ENCODE assay signal across 13 cellular contexts in genomic region chr15:88803241-88803919, GRCh38. TPM values are rescaled to one million over a fixed set of nuclear protein-coding genes. Genes with fewer than 3 reads are reported as not detected.
DNase-seq lines count a peak whose midpoint lies in the region; ATAC-seq, FAIRE-seq and TF ChIP-seq lines count a peak whose summit lies in the region.
"Had no signal": no experiment of that assay in that cellular context is flagged by ENCODE, and none has a peak within 500 bp of the region (broad histone marks: within the 10 kb centered on the region; RNA-seq: fewer than 3 reads in every experiment).

TSS of gene ACAN (plus strand) at chr15:88803436. CDS start at chr15:88836207, 32,771 bp downstream.

- ATAC-seq in IMR-90 (ENCODE audit: low read depth) (no peak), psoas muscle (no peak), HG03469 (IDR thresholded peaks at IDR 0.05; ENCODE audit: unreplicated experiment) (no peak)
- ATAC-seq: PC-3 had no signal

- H3K9me3 ChIP-seq in CD8-positive, alpha-beta memory T cell (ENCODE audit: low read length) = no peaks in the 10 kb centered on the region
- H3K9me3 ChIP-seq in IMR-90 (ENCODE audit: control insufficient read depth, insufficient read depth, low read length) = no peaks in the 10 kb centered on the region
- H3K9me3 ChIP-seq in psoas muscle = no peaks in the 10 kb centered on the region
- H3K9me3 ChIP-seq in Karpas-422 (ENCODE audit: low read length) = no peaks in the 10 kb centered on the region

- H3K4me1 ChIP-seq in CD8-positive, alpha-beta memory T cell (ENCODE audit: insufficient read depth, low read length) = no peaks in the 10 kb centered on the region
- no peaks in the 10 kb centered on the region for H3K4me1 ChIP-seq in IMR-90 (ENCODE audit: control insufficient read depth, insufficient read depth, low read length)
- H3K4me1 ChIP-seq in psoas muscle = no peaks in the 10 kb centered on the region
- H3K4me1 ChIP-seq in Karpas-422 (ENCODE audit: low read length) = no peaks in the 10 kb centered on the region
- H3K4me1 ChIP-seq: foreskin keratinocyte had no signal

- no peaks in the 10 kb centered on the region for H3K36me3 ChIP-seq in CD8-positive, alpha-beta memory T cell (ENCODE audit: insufficient read depth, low read length)
- no peaks in the 10 kb centered on the region for H3K36me3 ChIP-seq in IMR-90 (ENCODE audit: control insufficient read depth, insufficient read depth, low read length)
- no peaks in the 10 kb centered on the region for H3K36me3 ChIP-seq in psoas muscle (ENCODE audit: insufficient read depth in 1 of 2, low read depth in 1 of 2)
- no peaks in the 10 kb centered on the region for H3K36me3 ChIP-seq in Karpas-422 (ENCODE audit: insufficient read depth, low read length)

- no peak within 1 kb of the TSS for H2BK120ac ChIP-seq in IMR-90 (ENCODE audit: low read depth, low read length)

- no peaks in the 10 kb centered on the region for H3K9me1 ChIP-seq in IMR-90 (ENCODE audit: insufficient read depth, low read length)

- H3K4me2 ChIP-seq in IMR-90 (ENCODE audit: low read depth, low read length) (peak within 1 kb of the TSS; percentile 63), Karpas-422 (ENCODE audit: low read depth, low read length, poor library complexity, severe bottlenecking) (no peak within 1 kb of the TSS)

- H2AK5ac ChIP-seq in IMR-90 (ENCODE audit: low read depth, low read length) = no peak within 1 kb of the TSS

- dilution Hi-C loops in IMR-90 (cut with HindIII; ENCODE audit: low sequenced_read_pairs, unreplicated experiment) = no loop called here

- H2BK15ac ChIP-seq in IMR-90 (ENCODE audit: low read depth, low read length) = no peak within 1 kb of the TSS

- H3K27me3 ChIP-seq in CD8-positive, alpha-beta memory T cell (ENCODE audit: insufficient read depth, low read length, poor library complexity, severe bottlenecking) = peaks cover 29% of the 10 kb centered on the region
- H3K27me3 ChIP-seq in IMR-90 (ENCODE audit: control insufficient read depth, insufficient read depth, low read length) (peaks cover 44% of the 10 kb centered on the region), psoas muscle (ENCODE audit: insufficient read depth in 3 of 3, low read length in 2 of 3) (peaks cover 0 to 76% (median 22%) of the 10 kb centered on the region in 3 donors), Karpas-422 (ENCODE audit: low read length) (no peaks in the 10 kb centered on the region)

- no peak within 1 kb of the TSS for H3K18ac ChIP-seq in IMR-90 (ENCODE audit: low read depth, low read length)

- H3K9ac ChIP-seq in IMR-90 (ENCODE audit: low read depth, low read length) (no peak within 1 kb of the TSS), Karpas-422 (ENCODE audit: low read length) (no peak within 1 kb of the TSS)

- H2AFZ ChIP-seq in IMR-90 (replicated peaks; ENCODE audit: low read length, poor library complexity) (peak within 1 kb of the TSS; percentile 71), Karpas-422 (ENCODE audit: low read length) (no peak within 1 kb of the TSS)

- CTCF ChIA-PET in CD8-positive, alpha-beta memory T cell (lab: Charles Lee) = no interaction called here
- CTCF ChIA-PET in IMR-90 (lab: Yijun Ruan, JAX) = no interaction called here

- H3K27ac Mint-ChIP-seq in CD8-positive, alpha-beta memory T cell = peak within 1 kb of the TSS in 1 of 8 donors; percentile 19

- H3K27ac ChIP-seq in CD8-positive, alpha-beta memory T cell (ENCODE audit: low read depth, low read length) = no peak within 1 kb of the TSS
- H3K27ac ChIP-seq in IMR-90 (ENCODE audit: insufficient read depth, low read length) = no peak within 1 kb of the TSS
- H3K27ac ChIP-seq in psoas muscle = no peak within 1 kb of the TSS
- H3K27ac ChIP-seq in Karpas-422 (ENCODE audit: low read length) = no peak within 1 kb of the TSS
- H3K27ac ChIP-seq: foreskin keratinocyte had no signal

- H3K79me2 ChIP-seq in Karpas-422 (ENCODE audit: low read length) = no peaks in the 10 kb centered on the region

- no peaks in the 10 kb centered on the region for H3K9me2 ChIP-seq in Karpas-422 (replicated peaks; ENCODE audit: insufficient read depth, low read length)

- no peak for TF ChIP-seq POLR2A in IMR-90 (IDR thresholded peaks at IDR 0.05; ENCODE audit: low read depth, low read length)

- DNase-seq in CD8-positive, alpha-beta memory T cell = no peak
- DNase-seq in IMR-90 (no peak), frontal cortex (ENCODE audit: low spot score in 2 of 2) (peak; percentile 46 to 75), psoas muscle (no peak), Karpas-422 (no peak), HTR-8/SVneo (ENCODE audit: insufficient read length, low spot score) (no peak)
- DNase-seq in stimulated activated CD4-positive, alpha-beta T cell treated with anti-CD3 and anti-CD28 coated beads, Interleukin-2, amount 100 ng/mL, for 24 hours = no peak
- DNase-seq: foreskin keratinocyte, NCI-H1436 treated with DMSO at 0.1 percent for 48 hours, PC-3 had no signal

- H3K9me3 Mint-ChIP-seq in CD8-positive, alpha-beta memory T cell = no peaks in the 10 kb centered on the region

- WGBS in IMR-90 (ENCODE audit: extremely low coverage in 2 of 2, insufficient read length in 1 of 2), 2 experiments = 0% methylated on average over 12 of the region's 61 CpGs; no CpG with 5 or more reads in 1 of the 2 experiments
- 0 to 1% (median 0%) methylated on average over 29 to 61 of the region's 61 CpGs for WGBS in psoas muscle, 3 donors

- H3K4me1 Mint-ChIP-seq in CD8-positive, alpha-beta memory T cell = peaks cover 5 to 12% (median 9%) of the 10 kb centered on the region in 3 donors

- no peak within 1 kb of the TSS for H3K14ac ChIP-seq in IMR-90 (replicated peaks; ENCODE audit: low read depth, low read length)

- H4K8ac ChIP-seq in IMR-90 (ENCODE audit: low read depth in 2 of 2, low read length in 2 of 2) = no peak within 1 kb of the TSS

- H3K4me3 ChIP-seq in CD8-positive, alpha-beta memory T cell (ENCODE audit: low read length) = no peak within 1 kb of the TSS
- peak within 1 kb of the TSS; percentile 25 for H3K4me3 ChIP-seq in IMR-90 (ENCODE audit: insufficient read depth, low read depth, low read length)
- H3K4me3 ChIP-seq in psoas muscle = peak within 1 kb of the TSS; percentile 44
- no peak within 1 kb of the TSS for H3K4me3 ChIP-seq in Karpas-422 (ENCODE audit: low read length)

- peaks cover 41 to 81% of the 10 kb centered on the region in 2 donors for H3K27me3 Mint-ChIP-seq in CD8-positive, alpha-beta memory T cell

- BruUV-seq in IMR-90 (replicated peaks; lab: Mats Ljungman, UMichigan) = no TSS peak

- FAIRE-seq in frontal cortex (lab: Jason Lieb, UNC) (no peak), HTR-8/SVneo (lab: Jason Lieb, UNC) (no peak)
- FAIRE-seq: bronchial epithelial cell had no signal

- intact Hi-C loops in IMR-90 (cut with micrococcal nuclease) (no loop called here), psoas muscle (cut with DNase I) (no loop called here)

- no peak for TF ChIP-seq RAD21 in IMR-90 (IDR thresholded peaks at IDR 0.05; ENCODE audit: low read length)

- H4K20me1 ChIP-seq in IMR-90 (ENCODE audit: insufficient read depth, low read length) (no peaks in the 10 kb centered on the region), Karpas-422 (ENCODE audit: insufficient read depth, low read depth, low read length) (no peaks in the 10 kb centered on the region)

- POLR2A ChIA-PET in CD8-positive, alpha-beta memory T cell (lab: Charles Lee) = no interaction called here
- POLR2A ChIA-PET in IMR-90 (lab: Charles Lee; ENCODE audit: unreplicated experiment) = interaction anchor here (0.6 kb wide), 1 partner anchor 30 kb away, joined by 5 read pairs; no protein-coding TSS in a partner anchor

- peak within 1 kb of the TSS; percentile 12 for H2AK9ac ChIP-seq in IMR-90 (replicated peaks; ENCODE audit: low read depth, low read length, poor library complexity)

- no peak within 1 kb of the TSS for H2BK20ac ChIP-seq in IMR-90 (ENCODE audit: low read depth, low read length)

- H3K4ac ChIP-seq in IMR-90 (ENCODE audit: low read depth, low read length) = no peak within 1 kb of the TSS

- H4K91ac ChIP-seq in IMR-90 (ENCODE audit: insufficient read depth, low read depth, low read length) = no peak within 1 kb of the TSS

- TF ChIP-seq CTCF in IMR-90 (conservative IDR thresholded peaks at IDR 0.05; ENCODE audit: low read depth, low read length) = no peak
- TF ChIP-seq CTCF in psoas muscle (IDR thresholded peaks at IDR 0.05) = no peak

- H3K36me3 Mint-ChIP-seq in CD8-positive, alpha-beta memory T cell = no peaks in the 10 kb centered on the region

- H2BK5ac ChIP-seq in IMR-90 (ENCODE audit: low read depth, low read length, poor library complexity, severe bottlenecking) = no peak within 1 kb of the TSS

- peak within 1 kb of the TSS in 4 of 7 donors; percentile 46 to 66 (median 62) for H3K4me3 Mint-ChIP-seq in CD8-positive, alpha-beta memory T cell

- H4K5ac ChIP-seq in IMR-90 (ENCODE audit: low read depth, low read length) = no peak within 1 kb of the TSS

- no peak within 1 kb of the TSS for H3K56ac ChIP-seq in IMR-90 (ENCODE audit: extremely low read depth, insufficient read depth, low read length)

- no peaks in the 10 kb centered on the region for H3K79me1 ChIP-seq in IMR-90 (ENCODE audit: low read depth in 1 of 2, low read length in 2 of 2)

- in situ Hi-C loops in IMR-90 (cut with MboI; ENCODE audit: low sequenced_read_pairs) = no loop called here

- H3K23ac ChIP-seq in IMR-90 (ENCODE audit: low read depth, low read length) = no peak within 1 kb of the TSS

TF ChIP-seq in IMR-90, 13 proteins besides CTCF, POLR2A, EP300 and RAD21 (continues in another document):
- TF ChIP-seq MAZ (IDR thresholded peaks at IDR 0.05; ENCODE audit: borderline replicate concordance, low read depth, low read length) = no peak
- TF ChIP-seq SMC3 (IDR thresholded peaks at IDR 0.05; ENCODE audit: low read depth, low read length) = no peak
- no peak for TF ChIP-seq FOS (IDR thresholded peaks at IDR 0.05; ENCODE audit: low read depth, low read length)
- no peak for TF ChIP-seq MXI1 (IDR thresholded peaks at IDR 0.05; ENCODE audit: borderline replicate concordance, low read depth, low read length)
- TF ChIP-seq USF2 (IDR thresholded peaks at IDR 0.05; ENCODE audit: low read depth, low read length) = no peak
- TF ChIP-seq RCOR1 (IDR thresholded peaks at IDR 0.05; ENCODE audit: insufficient replicate concordance, low read length) = no peak

RNA-seq across cellular contexts. Expression of gene ACAN, which starts in this region (rescaled TPM):
- not detected for total RNA-seq in CD8-positive, alpha-beta memory T cell
- polyA plus RNA-seq in CD8-positive, alpha-beta memory T cell = not detected
- total RNA-seq in IMR-90 (2012; rRNA removed) (0.54 and 0.56 TPM in 2 replicates), frontal cortex (0.41 TPM), psoas muscle (under 1 TPM; 0.06 to 0.17 (median 0.10) TPM)
- polyA plus RNA-seq in IMR-90 (2012; rRNA removed) (0.96 and 1.2 TPM in 2 replicates), psoas muscle (under 1 TPM; 0.09 to 0.69 (median 0.21) TPM)
- polyA plus RNA-seq in IMR-90 (2012; cell fraction: cytosol; rRNA removed) = 1.1 and 1.3 TPM in 2 replicates
- 0.85 and 1.8 TPM in 2 replicates for polyA plus RNA-seq in IMR-90 (2012; cell fraction: nucleus; rRNA removed; ENCODE audit: low replicate concordance)
- not detected in 2 replicates for total RNA-seq in Karpas-422 (2014; rRNA removed; shearing (Covaris generic); ENCODE audit: low replicate concordance)
- total RNA-seq: bronchial epithelial cell, Daoy, foreskin keratinocyte, PC-3 had no signal

Comparison
In these comparisons a context has a peak if more than half of its experiments do, and no peak if none do; other contexts are left out.
1. Peak in DNase-seq in frontal cortex; RNA of the gene not detected or under 1 TPM.
2. H3K4me3 ChIP-seq: peak in IMR-90 (single experiment) and psoas muscle (single experiment); none in CD8-positive, alpha-beta memory T cell (single experiment) and Karpas-422 (single experiment).